ENCODE assay signal across 23 cellular contexts in the genomic region with DNA sequence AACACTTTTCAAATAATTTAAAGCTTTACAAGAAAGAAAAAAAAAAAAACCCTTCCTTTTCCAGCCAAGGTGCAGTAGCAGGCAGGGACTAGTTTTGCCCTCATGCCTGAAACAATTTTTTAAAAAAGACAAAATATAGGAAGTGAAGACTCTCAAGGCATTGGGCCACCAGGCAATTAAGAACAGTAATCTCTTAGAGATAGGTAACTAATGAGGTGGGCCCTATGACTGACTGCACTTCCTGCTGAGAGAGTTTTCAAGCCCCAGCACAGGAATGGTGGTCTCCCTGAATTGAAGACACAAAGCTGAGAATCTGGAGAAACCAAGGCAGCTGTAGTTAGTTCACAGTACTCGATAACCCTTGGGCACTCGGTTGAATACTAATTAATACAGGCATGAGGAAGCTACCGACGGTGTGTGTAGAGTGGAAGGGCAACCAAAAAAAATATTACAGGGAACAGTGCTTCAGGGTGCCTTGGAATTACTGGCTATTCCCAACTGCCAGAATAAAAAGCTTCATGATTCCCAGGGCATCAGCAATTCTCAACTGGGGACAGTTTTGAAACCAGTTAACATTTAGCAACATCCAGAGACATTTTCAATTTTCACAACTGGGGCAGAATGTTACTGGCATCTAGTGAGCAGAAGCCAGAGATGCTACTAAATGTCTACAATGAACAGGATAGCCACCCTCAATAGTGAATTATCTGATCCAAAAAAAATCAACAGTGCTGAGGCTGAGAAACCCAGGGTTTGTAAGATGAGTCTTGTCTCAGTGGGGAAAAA. TPM values are rescaled to one million over a fixed set of nuclear protein-coding genes. Genes with fewer than 3 reads are reported as not detected.
DNase-seq lines count a peak whose midpoint lies in the region; ATAC-seq and TF ChIP-seq lines count a peak whose summit lies in the region.
"Had no signal": no experiment of that assay in that cellular context is flagged by ENCODE, and none has a peak within 500 bp of the region (broad histone marks: within the 10 kb centered on the region; RNA-seq: fewer than 3 reads in every experiment).

No MANE protein-coding gene starts in this region.

- H3K27me3 Mint-ChIP-seq in CD4-positive, alpha-beta T cell: no peaks in the 10 kb centered on the region
- H3K27me3 Mint-ChIP-seq in CD8-positive, alpha-beta memory T cell: no peaks in the 10 kb centered on the region
- H3K27me3 Mint-ChIP-seq in effector memory CD8-positive, alpha-beta T cell: no peaks in the 10 kb centered on the region
- H3K27me3 Mint-ChIP-seq in HFFc6 (ENCODE audit: insufficient read depth): no peaks in the 10 kb centered on the region; the same call in 1 of the 2 replicates
- H3K27me3 Mint-ChIP-seq: activated CD8-positive, alpha-beta memory T cell treated with anti-CD3 and anti-CD28 coated beads, Interleukin-2, amount 10 ng/mL, durations not matched to agents 7 days and 5 days had no signal

- CTCF ChIA-PET in CD4-positive, alpha-beta T cell (lab: Charles Lee): no interaction called here
- CTCF ChIA-PET in CD8-positive, alpha-beta memory T cell (lab: Charles Lee): interaction anchor here (0.8 to 0.9 kb wide), 2 partner anchors 15 to 566 kb away, joined by 3 read pairs; a partner anchor contains a TSS

- H3K9me3 ChIP-seq in CD4-positive, alpha-beta T cell (ENCODE audit: control insufficient read depth, low read length): no peaks in the 10 kb centered on the region
- no peaks in the 10 kb centered on the region for H3K9me3 ChIP-seq in CD8-positive, alpha-beta memory T cell (ENCODE audit: low read length)
- no peaks in the 10 kb centered on the region for H3K9me3 ChIP-seq in psoas muscle
- H3K9me3 ChIP-seq: adrenal gland, ovary, vagina had no signal

- DNase-seq in CD4-positive, alpha-beta T cell: no peak
- DNase-seq in CD8-positive, alpha-beta memory T cell: no peak
- DNase-seq in effector memory CD8-positive, alpha-beta T cell: no peak
- no peak for DNase-seq in psoas muscle
- DNase-seq in HFFc6: no peak
- DNase-seq in NCI-H1105 treated with DMSO at 0.1 percent for 48 hours (lab: John Stamatoyannopoulos, UW): no peak
- DNase-seq: activated CD4-positive, alpha-beta T cell treated with anti-CD3 and anti-CD28 coated beads for 48 hours; activated CD8-positive, alpha-beta memory T cell treated with anti-CD3 and anti-CD28 coated beads, Interleukin-2, amount 10 ng/mL, durations not matched to agents 7 days and 5 days; adrenal gland; mesenchymal stem cell; NCI-H2029; NCI-H226; NCI-H774; ovary; PC-3; SIG-M5; stimulated activated CD4-positive, alpha-beta T cell treated with anti-CD3 and anti-CD28 coated beads, Interleukin-15, amount 100 ng/mL, for 24 hours had no signal

- H3K4me3 ChIP-seq in CD8-positive, alpha-beta memory T cell (ENCODE audit: low read length): no peak overlapping the region
- H3K4me3 ChIP-seq in psoas muscle: no peak overlapping the region
- H3K4me3 ChIP-seq: adrenal gland, ovary, vagina had no signal

- H3K36me3 Mint-ChIP-seq in CD4-positive, alpha-beta T cell (ENCODE audit: low read depth): peaks cover 57% of the 10 kb centered on the region
- peaks cover 0 to 16% (median 2%) of the 10 kb centered on the region in 3 donors for H3K36me3 Mint-ChIP-seq in CD8-positive, alpha-beta memory T cell
- peaks cover 5% of the 10 kb centered on the region for H3K36me3 Mint-ChIP-seq in effector memory CD8-positive, alpha-beta T cell (ENCODE audit: insufficient read depth)
- no peaks in the 10 kb centered on the region for H3K36me3 Mint-ChIP-seq in HFFc6 (ENCODE audit: low read depth)

- H3K36me3 ChIP-seq in CD8-positive, alpha-beta memory T cell (ENCODE audit: insufficient read depth, low read length): no peaks in the 10 kb centered on the region
- no peaks in the 10 kb centered on the region for H3K36me3 ChIP-seq in psoas muscle (ENCODE audit: insufficient read depth in 1 of 2, low read depth in 1 of 2)
- H3K36me3 ChIP-seq: adrenal gland, ovary, vagina had no signal

- no peak for TF ChIP-seq CTCF in CD4-positive, alpha-beta T cell (IDR thresholded peaks at IDR 0.05)
- no peak for TF ChIP-seq CTCF in psoas muscle (IDR thresholded peaks at IDR 0.05)
- TF ChIP-seq CTCF in HFFc6 (IDR thresholded peaks at IDR 0.05): no peak

- intact Hi-C loops in CD4-positive, alpha-beta T cell (cut with DNase I, micrococcal nuclease): no loop called here
- intact Hi-C loops in psoas muscle (cut with DNase I): loop anchor here in 1 of 2 donors (5.0 kb wide), 1 partner anchor 40 kb away; no protein-coding TSS in a partner anchor

- 48 to 74% (median 56%) methylated on average over 4 of the region's 4 CpGs for WGBS in psoas muscle, 3 donors

- no peak overlapping the region for H3K4me3 Mint-ChIP-seq in CD4-positive, alpha-beta T cell
- H3K4me3 Mint-ChIP-seq in CD8-positive, alpha-beta memory T cell: no peak overlapping the region
- H3K4me3 Mint-ChIP-seq in effector memory CD8-positive, alpha-beta T cell: no peak overlapping the region
- no peak overlapping the region for H3K4me3 Mint-ChIP-seq in HFFc6
- H3K4me3 Mint-ChIP-seq: activated CD8-positive, alpha-beta memory T cell treated with anti-CD3 and anti-CD28 coated beads, Interleukin-2, amount 10 ng/mL, durations not matched to agents 7 days and 5 days had no signal

- H3K27ac ChIP-seq in CD4-positive, alpha-beta T cell (ENCODE audit: low read depth, low read length): no peak overlapping the region
- H3K27ac ChIP-seq in CD8-positive, alpha-beta memory T cell (ENCODE audit: low read depth, low read length): no peak overlapping the region
- H3K27ac ChIP-seq in psoas muscle: peak overlapping the region; percentile 59
- H3K27ac ChIP-seq: adrenal gland, KMS-11, ovary, vagina had no signal

- H3K27ac Mint-ChIP-seq in CD4-positive, alpha-beta T cell: peak overlapping the region; percentile 49
- H3K27ac Mint-ChIP-seq in CD8-positive, alpha-beta memory T cell: peak overlapping the region in 7 of 8 donors; percentile 11 to 95 (median 48)
- peak overlapping the region; percentile 15 to 69 for H3K27ac Mint-ChIP-seq in effector memory CD8-positive, alpha-beta T cell
- no peak overlapping the region for H3K27ac Mint-ChIP-seq in HFFc6
- H3K27ac Mint-ChIP-seq: activated CD8-positive, alpha-beta memory T cell treated with anti-CD3 and anti-CD28 coated beads, Interleukin-2, amount 10 ng/mL, durations not matched to agents 7 days and 5 days had no signal

- POLR2A ChIA-PET in CD4-positive, alpha-beta T cell (lab: Charles Lee): no interaction called here
- POLR2A ChIA-PET in CD8-positive, alpha-beta memory T cell (lab: Charles Lee): no interaction called here

- ATAC-seq in CD4-positive, alpha-beta T cell (ENCODE audit: poor library complexity): no peak
- no peak for ATAC-seq in effector memory CD8-positive, alpha-beta T cell (replicated peaks)
- ATAC-seq in psoas muscle: peak in 3 of 4 donors; percentile 45 to 58 (median 46)
- no peak for ATAC-seq in GM18868 (IDR thresholded peaks at IDR 0.05; ENCODE audit: unreplicated experiment)
- ATAC-seq: activated CD8-positive, alpha-beta memory T cell treated with anti-CD3 and anti-CD28 coated beads, Interleukin-2, amount 10 ng/mL, durations not matched to agents 7 days and 5 days; HCT116; PC-3; sciatic nerve had no signal

- H3K27me3 ChIP-seq in CD4-positive, alpha-beta T cell (ENCODE audit: control insufficient read depth, insufficient read depth, low read length): no peaks in the 10 kb centered on the region
- no peaks in the 10 kb centered on the region for H3K27me3 ChIP-seq in CD8-positive, alpha-beta memory T cell (ENCODE audit: insufficient read depth, low read length, poor library complexity, severe bottlenecking)
- H3K27me3 ChIP-seq in psoas muscle (ENCODE audit: insufficient read depth in 3 of 3, low read length in 2 of 3): no peaks in the 10 kb centered on the region
- H3K27me3 ChIP-seq: adrenal gland, ovary, vagina had no signal

- H3K4me1 Mint-ChIP-seq in CD4-positive, alpha-beta T cell (ENCODE audit: low read depth): peaks cover 49% of the 10 kb centered on the region
- peaks cover 31 to 60% (median 59%) of the 10 kb centered on the region in 3 donors for H3K4me1 Mint-ChIP-seq in CD8-positive, alpha-beta memory T cell
- H3K4me1 Mint-ChIP-seq in effector memory CD8-positive, alpha-beta T cell (ENCODE audit: low read depth in 2 of 2): peaks cover 16 to 50% of the 10 kb centered on the region in 2 donors
- H3K4me1 Mint-ChIP-seq in HFFc6 (ENCODE audit: low read depth): no peaks in the 10 kb centered on the region

- H3K9me3 Mint-ChIP-seq in CD4-positive, alpha-beta T cell: no peaks in the 10 kb centered on the region
- no peaks in the 10 kb centered on the region for H3K9me3 Mint-ChIP-seq in CD8-positive, alpha-beta memory T cell
- H3K9me3 Mint-ChIP-seq in effector memory CD8-positive, alpha-beta T cell: no peaks in the 10 kb centered on the region
- no peaks in the 10 kb centered on the region for H3K9me3 Mint-ChIP-seq in HFFc6

- H3K4me1 ChIP-seq in CD8-positive, alpha-beta memory T cell (ENCODE audit: insufficient read depth, low read length): no peaks in the 10 kb centered on the region
- H3K4me1 ChIP-seq in psoas muscle: peaks cover 57% of the 10 kb centered on the region
- H3K4me1 ChIP-seq: vagina had no signal

RNA-seq across cellular contexts. Expression of a gene that starts 36.0 kb away (rescaled TPM):
- total RNA-seq in CD4-positive, alpha-beta T cell: not detected
- not detected for total RNA-seq in CD8-positive, alpha-beta memory T cell
- polyA plus RNA-seq in CD8-positive, alpha-beta memory T cell: 0.49 TPM
- 100 to 1,000 TPM; 158 to 239 (median 211) TPM for total RNA-seq in psoas muscle
- polyA plus RNA-seq in psoas muscle: 100 to 1,000 TPM in 2 of 3 donors, 10 to 100 TPM in 1; 72.7 to 214 (median 115) TPM
- total RNA-seq in HFFc6 (2021; fragmentation: NEBNext Ultra II Directional; extraction: Animal tissue kit (Norgen Biotek cat#: 25700)): not detected
- total RNA-seq: activated CD8-positive, alpha-beta memory T cell treated with anti-CD3 and anti-CD28 coated beads, Interleukin-2, amount 10 ng/mL, durations not matched to agents 7 days and 5 days; bronchial epithelial cell; PC-3 had no signal

Comparison
In these comparisons a context has a peak if more than half of its experiments do, and no peak if none do; other contexts are left out.
1. ATAC-seq: peak in psoas muscle (3 of 4); none in CD4-positive, alpha-beta T cell (single experiment), effector memory CD8-positive, alpha-beta T cell (single experiment) and GM18868 (single experiment).
2. RNA of a gene that starts 36.0 kb away (total RNA-seq): 158 to 239 TPM in psoas muscle; not detected in CD4-positive, alpha-beta T cell, not detected in CD8-positive, alpha-beta memory T cell and not detected in HFFc6; every median in the first group is over 100 times any median in the second.